26 cellular contexts compared by ENCODE assay signal in the genomic region with DNA sequence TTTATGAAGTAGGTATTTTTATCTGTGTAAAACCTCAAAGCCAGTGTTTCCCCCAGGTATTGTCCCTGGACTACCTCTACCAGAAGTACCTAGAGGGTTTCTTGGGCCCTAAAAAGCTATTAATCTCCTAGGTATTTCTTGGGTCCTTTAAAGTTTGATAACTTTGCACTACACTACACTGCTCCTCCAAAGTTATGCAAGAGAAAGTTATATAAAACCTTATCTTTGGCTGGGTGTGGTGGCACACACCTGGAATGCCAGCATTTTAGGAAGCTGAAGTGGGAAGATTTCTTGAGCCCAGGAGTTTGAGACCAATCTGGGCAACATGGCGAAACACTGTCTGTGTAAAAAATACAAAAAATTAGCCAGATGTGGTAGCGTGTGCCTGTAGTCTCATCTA. TPM values are rescaled to one million over a fixed set of nuclear protein-coding genes. Genes with fewer than 3 reads are reported as not detected.
A peak's percentile ranks its signal among the peaks of the same experiment; 100 is the strongest.
DNase-seq lines count a peak whose midpoint lies in the region; ATAC-seq, FAIRE-seq and TF ChIP-seq lines count a peak whose summit lies in the region.
"Had no signal": no experiment of that assay in that cellular context is flagged by ENCODE, and none has a peak within 500 bp of the region (broad histone marks: within the 10 kb centered on the region; RNA-seq: fewer than 3 reads in every experiment).

No MANE protein-coding gene starts in this region.

- intact Hi-C loops in left lung (cut with DNase I): no loop called here

- 87 to 88% (median 87%) methylated on average over 2 of the region's 2 CpGs for WGBS in small intestine, 3 donors

- no peaks in the 10 kb centered on the region for H3K9me1 ChIP-seq in keratinocyte (ENCODE audit: control insufficient read depth, extremely low read depth, insufficient read depth, low read length)

- H3K4me1 ChIP-seq in keratinocyte (ENCODE audit: control insufficient read depth, extremely low read depth, insufficient read depth, low read length): peaks cover 4% of the 10 kb centered on the region
- peaks cover 0 to 3% of the 10 kb centered on the region in 2 donors for H3K4me1 ChIP-seq in left lung
- peaks cover 0 to 5% of the 10 kb centered on the region in 2 donors for H3K4me1 ChIP-seq in small intestine (ENCODE audit: control insufficient read depth in 2 of 2, insufficient read depth in 1 of 2, low read depth in 1 of 2, low read length in 1 of 2)
- H3K4me1 ChIP-seq: BE2C; BLaER1 treated with 17β-estradiol and CSF1 and Interleukin-3, amounts not matched to agents 10 nM and 100 nM had no signal

- no peak overlapping the region for H3K4me3 ChIP-seq in keratinocyte (ENCODE audit: control insufficient read depth in 2 of 3, extremely low read depth in 1 of 3, insufficient read depth in 2 of 3, low read depth in 1 of 3, low read length in 3 of 3)
- no peak overlapping the region for H3K4me3 ChIP-seq in left lung
- H3K4me3 ChIP-seq in small intestine (ENCODE audit: low read depth in 1 of 2, low read length in 2 of 2): no peak overlapping the region
- H3K4me3 ChIP-seq: A549; BLaER1 treated with 17β-estradiol and CSF1 and Interleukin-3, amounts not matched to agents 10 nM and 100 nM; GM23248 had no signal

- H3K9ac ChIP-seq in keratinocyte (ENCODE audit: control insufficient read depth, extremely low read depth, insufficient read depth, low read length): no peak overlapping the region
- H3K9ac ChIP-seq: BLaER1 treated with 17β-estradiol and CSF1 and Interleukin-3, amounts not matched to agents 10 nM and 100 nM had no signal

- ATAC-seq in left lung: peak; percentile 57
- no peak for ATAC-seq in GM18867 (IDR thresholded peaks at IDR 0.05; ENCODE audit: unreplicated experiment)
- ATAC-seq: A549 had no signal

- H3K27ac ChIP-seq in keratinocyte (ENCODE audit: control insufficient read depth, insufficient read depth, low read length) (no peak overlapping the region), left lung (no peak overlapping the region), small intestine (ENCODE audit: low read depth in 1 of 2, low read length in 1 of 2) (no peak overlapping the region)
- H3K27ac ChIP-seq: A549; BLaER1 treated with 17β-estradiol and CSF1 and Interleukin-3, amounts not matched to agents 10 nM and 100 nM had no signal

- H3K27me3 ChIP-seq in keratinocyte (ENCODE audit: control insufficient read depth, extremely low read depth, insufficient read depth, low read length) (no peaks in the 10 kb centered on the region), left lung (no peaks in the 10 kb centered on the region), small intestine (ENCODE audit: control insufficient read depth in 2 of 2, insufficient read depth in 2 of 2, low read length in 2 of 2) (no peaks in the 10 kb centered on the region)
- H3K27me3 ChIP-seq: BE2C; BLaER1 treated with 17β-estradiol and CSF1 and Interleukin-3, amounts not matched to agents 10 nM and 100 nM had no signal

- H3K9me3 ChIP-seq in keratinocyte (ENCODE audit: control insufficient read depth, low read depth, low read length): no peaks in the 10 kb centered on the region
- no peaks in the 10 kb centered on the region for H3K9me3 ChIP-seq in left lung
- no peaks in the 10 kb centered on the region for H3K9me3 ChIP-seq in small intestine (ENCODE audit: control insufficient read depth, low read depth)
- H3K9me3 ChIP-seq: A549; BE2C; BLaER1 treated with 17β-estradiol and CSF1 and Interleukin-3, amounts not matched to agents 10 nM and 100 nM had no signal

- TF ChIP-seq CTCF in keratinocyte (optimal IDR thresholded peaks at IDR 0.05 in 1 of 3, IDR thresholded peaks at IDR 0.05 in 1 of 3, conservative IDR thresholded peaks at IDR 0.05 in 1 of 3; ENCODE audit: extremely low read depth in 1 of 3, insufficient read depth in 2 of 3, low read length in 3 of 3): no peak
- no peak for TF ChIP-seq CTCF in left lung (IDR thresholded peaks at IDR 0.05)

- peaks cover 2% of the 10 kb centered on the region for H3K79me2 ChIP-seq in keratinocyte (ENCODE audit: control insufficient read depth, insufficient read depth, low read length)

- DNase-seq in keratinocyte (ENCODE audit: low read depth, low spot score) (no peak), left lung (no peak), small intestine (peak; percentile 49), MV-4-11 (lab: John Stamatoyannopoulos, UW) (no peak), OCI-M2 (lab: John Stamatoyannopoulos, UW; ENCODE audit: unreplicated experiment) (no peak), LoVo (ENCODE audit: low spot score) (no peak)
- DNase-seq: 8988T; ACHN; AML-193; BE2C; Calu3; CD4-positive, alpha-beta memory T cell; COR-L47; DMS53; DMS79 treated with DMSO at 0.1 percent for 48 hours; GF-D8; GM23248; H7; HCEC 1CT had no signal

- H3K4me2 ChIP-seq in keratinocyte (ENCODE audit: control insufficient read depth, extremely low read depth, insufficient read depth, low read depth, low read length): no peak overlapping the region
- H3K4me2 ChIP-seq: A549; BLaER1 treated with 17β-estradiol and CSF1 and Interleukin-3, amounts not matched to agents 10 nM and 100 nM had no signal

- H4K20me1 ChIP-seq in keratinocyte (ENCODE audit: control insufficient read depth, extremely low read depth, insufficient read depth, low read length): no peaks in the 10 kb centered on the region
- H4K20me1 ChIP-seq: BLaER1 treated with 17β-estradiol and CSF1 and Interleukin-3, amounts not matched to agents 10 nM and 100 nM had no signal

- dilution Hi-C loops in keratinocyte (cut with MboI; ENCODE audit: extremely low pct_ligation_motif_present, low sequenced_read_pairs): no loop called here

- H3K36me3 ChIP-seq in keratinocyte (ENCODE audit: control insufficient read depth in 2 of 2, extremely low read depth in 1 of 2, insufficient read depth in 2 of 2, low read length in 2 of 2) (peaks cover 0 to 2% of the 10 kb centered on the region in 2 experiments), left lung (peaks cover 0 to 4% of the 10 kb centered on the region in 2 donors), small intestine (ENCODE audit: control insufficient read depth in 2 of 2, insufficient read depth in 2 of 2, low read length in 2 of 2) (peaks cover 0 to 1% of the 10 kb centered on the region in 2 donors)
- H3K36me3 ChIP-seq: BE2C; BLaER1 treated with 17β-estradiol and CSF1 and Interleukin-3, amounts not matched to agents 10 nM and 100 nM had no signal

- FAIRE-seq in keratinocyte (lab: Jason Lieb, UNC) (peak; percentile 46), small intestine (lab: Jason Lieb, UNC) (no peak)
- FAIRE-seq: A549, GM12891, GM18507, H1 had no signal

- no peak overlapping the region for H2AFZ ChIP-seq in keratinocyte (ENCODE audit: control insufficient read depth, low read length)
- H2AFZ ChIP-seq: GM23248 had no signal

RNA-seq across cellular contexts. Expression of a gene that starts 34.9 kb away (rescaled TPM):
- polyA plus RNA-seq in keratinocyte: 5.5 to 7.5 TPM (median 7.4 TPM) in 3 replicates
- polyA plus RNA-seq in keratinocyte (2011; ENCODE audit: low read depth): 20.3 TPM
- 5.1 and 6.9 TPM in 2 replicates for polyA plus RNA-seq in keratinocyte (2011; cell fraction: cytosol; rRNA removed)
- polyA plus RNA-seq in keratinocyte (2011; cell fraction: nucleus; rRNA removed): 16.2 and 18.2 TPM in 2 replicates
- polyA plus RNA-seq in keratinocyte (2012; ENCODE audit: low replicate concordance): 9.8 and 13.1 TPM in 2 replicates
- 6.9 to 11.1 TPM (median 8.8 TPM) in 3 replicates for polyA minus RNA-seq in keratinocyte
- 8.4 TPM for polyA minus RNA-seq in keratinocyte (2011; cell fraction: cytosol; rRNA and poly(A)+ RNA removed)
- 10.2 and 18.8 TPM in 2 replicates for polyA minus RNA-seq in keratinocyte (2011; cell fraction: nucleus; rRNA and poly(A)+ RNA removed)
- total RNA-seq in left lung: 10 to 100 TPM; 26.8 to 33.0 TPM
- 1 to 10 TPM; 4.7 to 10.0 (median 8.5) TPM for polyA plus RNA-seq in small intestine
- total RNA-seq: CD4-positive, alpha-beta memory T cell had no signal
- polyA plus RNA-seq: CD14-positive monocyte; CD4-positive, alpha-beta memory T cell had no signal

RNA-seq across cellular contexts. Expression of a gene that starts 42.9 kb away (rescaled TPM):
- polyA plus RNA-seq in keratinocyte (91.4 to 129 TPM (median 125 TPM) in 3 replicates), small intestine (10 to 100 TPM; 20.3 to 28.2 (median 21.7) TPM)
- 65.3 TPM for polyA plus RNA-seq in keratinocyte (2011; ENCODE audit: low read depth)
- polyA plus RNA-seq in keratinocyte (2011; cell fraction: cytosol; rRNA removed): 72.7 and 134 TPM in 2 replicates
- polyA plus RNA-seq in keratinocyte (2011; cell fraction: nucleus; rRNA removed): 127 and 145 TPM in 2 replicates
- 33.9 and 47.1 TPM in 2 replicates for polyA plus RNA-seq in keratinocyte (2012; ENCODE audit: low replicate concordance)
- polyA minus RNA-seq in keratinocyte: 96.6 to 176 TPM (median 127 TPM) in 3 replicates
- 78.1 TPM for polyA minus RNA-seq in keratinocyte (2011; cell fraction: cytosol; rRNA and poly(A)+ RNA removed)
- polyA minus RNA-seq in keratinocyte (2011; cell fraction: nucleus; rRNA and poly(A)+ RNA removed): 41.9 and 67.2 TPM in 2 replicates
- 10 to 100 TPM; 46.6 to 58.9 TPM for total RNA-seq in left lung
